1 cellular context compared by ENCODE assay signal in the genomic region with DNA sequence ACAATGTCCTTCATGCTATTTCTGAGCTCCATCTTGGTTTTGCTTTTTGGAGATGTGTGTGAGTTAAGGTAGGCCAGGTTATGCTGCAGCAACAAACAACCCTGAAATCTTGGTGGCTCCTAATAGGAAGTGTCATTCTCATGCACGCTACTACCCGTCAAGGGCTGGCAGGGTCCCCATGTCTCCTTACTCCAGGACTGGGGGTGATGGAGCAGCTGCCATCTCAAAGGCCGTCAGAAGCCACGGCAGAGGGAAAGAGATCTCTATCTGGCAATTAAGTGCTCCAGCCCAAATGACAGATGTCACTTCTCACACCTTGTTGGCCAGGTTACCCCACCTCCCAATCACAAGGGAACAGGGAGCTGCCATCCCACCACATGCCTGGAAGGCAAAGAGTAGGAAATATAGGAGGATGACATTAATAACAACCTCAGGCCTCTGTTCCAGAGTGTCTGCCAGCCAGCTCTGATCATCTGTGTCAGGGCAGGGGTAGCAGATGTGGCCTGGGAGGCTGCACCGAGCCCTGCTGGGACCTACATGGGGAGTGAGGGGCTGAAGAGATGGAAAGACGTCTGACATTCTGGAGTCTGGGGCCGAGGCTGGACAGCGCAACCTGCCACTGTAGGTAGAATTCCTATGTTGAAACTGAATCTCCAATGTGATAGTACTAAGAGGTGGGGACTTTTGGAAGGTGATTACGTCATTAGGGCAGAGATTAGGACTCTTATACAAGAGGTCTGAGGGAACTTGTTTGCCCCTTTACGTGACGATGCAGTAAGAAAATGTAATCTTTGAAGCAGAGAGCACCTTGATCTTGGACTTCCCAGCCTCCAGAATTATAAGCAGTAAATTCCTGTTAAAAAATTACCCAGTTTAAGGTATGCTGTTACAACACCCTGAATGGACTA.
TF ChIP-seq lines count a peak whose summit lies in the region.

No MANE protein-coding gene starts in this region.

TF ChIP-seq in GM23338, 12 proteins besides CTCF, POLR2A, EP300 and RAD21:
- TF ChIP-seq, protein P1, sequence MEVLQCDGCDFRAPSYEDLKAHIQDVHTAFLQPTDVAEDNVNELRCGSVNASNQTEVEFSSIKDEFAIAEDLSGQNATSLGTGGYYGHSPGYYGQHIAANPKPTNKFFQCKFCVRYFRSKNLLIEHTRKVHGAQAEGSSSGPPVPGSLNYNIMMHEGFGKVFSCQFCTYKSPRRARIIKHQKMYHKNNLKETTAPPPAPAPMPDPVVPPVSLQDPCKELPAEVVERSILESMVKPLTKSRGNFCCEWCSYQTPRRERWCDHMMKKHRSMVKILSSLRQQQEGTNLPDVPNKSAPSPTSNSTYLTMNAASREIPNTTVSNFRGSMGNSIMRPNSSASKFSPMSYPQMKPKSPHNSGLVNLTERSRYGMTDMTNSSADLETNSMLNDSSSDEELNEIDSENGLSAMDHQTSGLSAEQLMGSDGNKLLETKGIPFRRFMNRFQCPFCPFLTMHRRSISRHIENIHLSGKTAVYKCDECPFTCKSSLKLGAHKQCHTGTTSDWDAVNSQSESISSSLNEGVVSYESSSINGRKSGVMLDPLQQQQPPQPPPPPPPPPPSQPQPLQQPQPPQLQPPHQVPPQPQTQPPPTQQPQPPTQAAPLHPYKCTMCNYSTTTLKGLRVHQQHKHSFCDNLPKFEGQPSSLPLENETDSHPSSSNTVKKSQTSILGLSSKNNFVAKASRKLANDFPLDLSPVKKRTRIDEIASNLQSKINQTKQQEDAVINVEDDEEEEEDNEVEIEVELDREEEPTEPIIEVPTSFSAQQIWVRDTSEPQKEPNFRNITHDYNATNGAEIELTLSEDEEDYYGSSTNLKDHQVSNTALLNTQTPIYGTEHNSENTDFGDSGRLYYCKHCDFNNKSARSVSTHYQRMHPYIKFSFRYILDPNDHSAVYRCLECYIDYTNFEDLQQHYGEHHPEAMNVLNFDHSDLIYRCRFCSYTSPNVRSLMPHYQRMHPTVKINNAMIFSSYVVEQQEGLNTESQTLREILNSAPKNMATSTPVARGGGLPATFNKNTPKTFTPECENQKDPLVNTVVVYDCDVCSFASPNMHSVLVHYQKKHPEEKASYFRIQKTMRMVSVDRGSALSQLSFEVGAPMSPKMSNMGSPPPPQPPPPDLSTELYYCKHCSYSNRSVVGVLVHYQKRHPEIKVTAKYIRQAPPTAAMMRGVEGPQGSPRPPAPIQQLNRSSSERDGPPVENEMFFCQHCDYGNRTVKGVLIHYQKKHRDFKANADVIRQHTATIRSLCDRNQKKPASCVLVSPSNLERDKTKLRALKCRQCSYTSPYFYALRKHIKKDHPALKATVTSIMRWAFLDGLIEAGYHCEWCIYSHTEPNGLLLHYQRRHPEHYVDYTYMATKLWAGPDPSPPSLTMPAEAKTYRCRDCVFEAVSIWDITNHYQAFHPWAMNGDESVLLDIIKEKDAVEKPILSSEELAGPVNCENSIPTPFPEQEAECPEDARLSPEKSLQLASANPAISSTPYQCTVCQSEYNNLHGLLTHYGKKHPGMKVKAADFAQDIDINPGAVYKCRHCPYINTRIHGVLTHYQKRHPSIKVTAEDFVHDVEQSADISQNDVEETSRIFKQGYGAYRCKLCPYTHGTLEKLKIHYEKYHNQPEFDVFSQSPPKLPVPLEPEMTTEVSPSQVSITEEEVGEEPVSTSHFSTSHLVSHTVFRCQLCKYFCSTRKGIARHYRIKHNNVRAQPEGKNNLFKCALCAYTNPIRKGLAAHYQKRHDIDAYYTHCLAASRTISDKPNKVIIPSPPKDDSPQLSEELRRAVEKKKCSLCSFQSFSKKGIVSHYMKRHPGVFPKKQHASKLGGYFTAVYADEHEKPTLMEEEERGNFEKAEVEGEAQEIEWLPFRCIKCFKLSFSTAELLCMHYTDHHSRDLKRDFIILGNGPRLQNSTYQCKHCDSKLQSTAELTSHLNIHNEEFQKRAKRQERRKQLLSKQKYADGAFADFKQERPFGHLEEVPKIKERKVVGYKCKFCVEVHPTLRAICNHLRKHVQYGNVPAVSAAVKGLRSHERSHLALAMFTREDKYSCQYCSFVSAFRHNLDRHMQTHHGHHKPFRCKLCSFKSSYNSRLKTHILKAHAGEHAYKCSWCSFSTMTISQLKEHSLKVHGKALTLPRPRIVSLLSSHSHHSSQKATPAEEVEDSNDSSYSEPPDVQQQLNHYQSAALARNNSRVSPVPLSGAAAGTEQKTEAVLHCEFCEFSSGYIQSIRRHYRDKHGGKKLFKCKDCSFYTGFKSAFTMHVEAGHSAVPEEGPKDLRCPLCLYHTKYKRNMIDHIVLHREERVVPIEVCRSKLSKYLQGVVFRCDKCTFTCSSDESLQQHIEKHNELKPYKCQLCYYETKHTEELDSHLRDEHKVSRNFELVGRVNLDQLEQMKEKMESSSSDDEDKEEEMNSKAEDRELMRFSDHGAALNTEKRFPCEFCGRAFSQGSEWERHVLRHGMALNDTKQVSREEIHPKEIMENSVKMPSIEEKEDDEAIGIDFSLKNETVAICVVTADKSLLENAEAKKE (CRISPR knock-in tag; IDR thresholded peaks at IDR 0.05) = no peak
- TF ChIP-seq NANOG (IDR thresholded peaks at IDR 0.05; ENCODE audit: borderline replicate concordance) (no peak), POLR2AphosphoS5 (IDR thresholded peaks at IDR 0.05; ENCODE audit: low read depth) (no peak), EZH2phosphoT487 (IDR thresholded peaks at IDR 0.05; ENCODE audit: unreplicated experiment) (no peak), EZH2 (IDR thresholded peaks at IDR 0.05; ENCODE audit: low read depth, unreplicated experiment) (no peak), ZNF331 (CRISPR knock-in tag; IDR thresholded peaks at IDR 0.05; ENCODE audit: low read depth) (no peak), ZNF114 (CRISPR knock-in tag; IDR thresholded peaks at IDR 0.05) (no peak), STAT1 (IDR thresholded peaks at IDR 0.05; ENCODE audit: unreplicated experiment) (no peak)
- TF ChIP-seq, protein P2, sequence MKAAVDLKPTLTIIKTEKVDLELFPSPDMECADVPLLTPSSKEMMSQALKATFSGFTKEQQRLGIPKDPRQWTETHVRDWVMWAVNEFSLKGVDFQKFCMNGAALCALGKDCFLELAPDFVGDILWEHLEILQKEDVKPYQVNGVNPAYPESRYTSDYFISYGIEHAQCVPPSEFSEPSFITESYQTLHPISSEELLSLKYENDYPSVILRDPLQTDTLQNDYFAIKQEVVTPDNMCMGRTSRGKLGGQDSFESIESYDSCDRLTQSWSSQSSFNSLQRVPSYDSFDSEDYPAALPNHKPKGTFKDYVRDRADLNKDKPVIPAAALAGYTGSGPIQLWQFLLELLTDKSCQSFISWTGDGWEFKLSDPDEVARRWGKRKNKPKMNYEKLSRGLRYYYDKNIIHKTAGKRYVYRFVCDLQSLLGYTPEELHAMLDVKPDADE (IDR thresholded peaks at IDR 0.05) = no peak
- TF ChIP-seq, protein P3, sequence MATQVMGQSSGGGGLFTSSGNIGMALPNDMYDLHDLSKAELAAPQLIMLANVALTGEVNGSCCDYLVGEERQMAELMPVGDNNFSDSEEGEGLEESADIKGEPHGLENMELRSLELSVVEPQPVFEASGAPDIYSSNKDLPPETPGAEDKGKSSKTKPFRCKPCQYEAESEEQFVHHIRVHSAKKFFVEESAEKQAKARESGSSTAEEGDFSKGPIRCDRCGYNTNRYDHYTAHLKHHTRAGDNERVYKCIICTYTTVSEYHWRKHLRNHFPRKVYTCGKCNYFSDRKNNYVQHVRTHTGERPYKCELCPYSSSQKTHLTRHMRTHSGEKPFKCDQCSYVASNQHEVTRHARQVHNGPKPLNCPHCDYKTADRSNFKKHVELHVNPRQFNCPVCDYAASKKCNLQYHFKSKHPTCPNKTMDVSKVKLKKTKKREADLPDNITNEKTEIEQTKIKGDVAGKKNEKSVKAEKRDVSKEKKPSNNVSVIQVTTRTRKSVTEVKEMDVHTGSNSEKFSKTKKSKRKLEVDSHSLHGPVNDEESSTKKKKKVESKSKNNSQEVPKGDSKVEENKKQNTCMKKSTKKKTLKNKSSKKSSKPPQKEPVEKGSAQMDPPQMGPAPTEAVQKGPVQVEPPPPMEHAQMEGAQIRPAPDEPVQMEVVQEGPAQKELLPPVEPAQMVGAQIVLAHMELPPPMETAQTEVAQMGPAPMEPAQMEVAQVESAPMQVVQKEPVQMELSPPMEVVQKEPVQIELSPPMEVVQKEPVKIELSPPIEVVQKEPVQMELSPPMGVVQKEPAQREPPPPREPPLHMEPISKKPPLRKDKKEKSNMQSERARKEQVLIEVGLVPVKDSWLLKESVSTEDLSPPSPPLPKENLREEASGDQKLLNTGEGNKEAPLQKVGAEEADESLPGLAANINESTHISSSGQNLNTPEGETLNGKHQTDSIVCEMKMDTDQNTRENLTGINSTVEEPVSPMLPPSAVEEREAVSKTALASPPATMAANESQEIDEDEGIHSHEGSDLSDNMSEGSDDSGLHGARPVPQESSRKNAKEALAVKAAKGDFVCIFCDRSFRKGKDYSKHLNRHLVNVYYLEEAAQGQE (IDR thresholded peaks at IDR 0.05; ENCODE audit: unreplicated experiment) = no peak
TF ChIP-seq in GM23338: peak in this region for 0.
